Comparison of ENCODE assay signal across 13 cellular contexts in genomic region chr10:127999801-128000200, GRCh38.
DNase-seq lines count a peak whose midpoint lies in the region; ATAC-seq and TF ChIP-seq lines count a peak whose summit lies in the region.
"Had no signal": no experiment of that assay in that cellular context is flagged by ENCODE, and none has a peak within 500 bp of the region (broad histone marks: within the 10 kb centered on the region; RNA-seq: fewer than 3 reads in every experiment).

No MANE protein-coding gene starts in this region.

- H3K9me3 Mint-ChIP-seq in progenitor cell of endocrine pancreas (ENCODE audit: low read depth), result no peaks in the 10 kb centered on the region
- H3K9me3 Mint-ChIP-seq: CD4-positive, alpha-beta memory T cell had no signal

- no peak overlapping the region for H3K27ac ChIP-seq in heart left ventricle
- H3K27ac ChIP-seq in dorsolateral prefrontal cortex, result peak overlapping the region in 56 of 59 donors; percentile 33 to 94 (median 74)
- H3K27ac ChIP-seq in neural cell (ENCODE audit: low read length), result peak overlapping the region; percentile 98
- no peak overlapping the region for H3K27ac ChIP-seq in aorta (ENCODE audit: low read depth in 1 of 2, low read length in 2 of 2)
- H3K27ac ChIP-seq: C4-2B, GM23248 had no signal

- no peak for TF ChIP-seq CTCF in heart left ventricle (IDR thresholded peaks at IDR 0.05)
- TF ChIP-seq CTCF in dorsolateral prefrontal cortex (IDR thresholded peaks at IDR 0.05 in 54 of 56, conservative IDR thresholded peaks at IDR 0.05 in 2 of 56; ENCODE audit: low read depth in 1 of 56, partially characterized antibody in 56 of 56), result no peak
- no peak for TF ChIP-seq CTCF in neural cell (IDR thresholded peaks at IDR 0.05; ENCODE audit: poor library complexity, severe bottlenecking)
- TF ChIP-seq CTCF in progenitor cell of endocrine pancreas (IDR thresholded peaks at IDR 0.05; ENCODE audit: unreplicated experiment), result no peak

- H3K9me3 ChIP-seq in heart left ventricle, result no peaks in the 10 kb centered on the region
- no peaks in the 10 kb centered on the region for H3K9me3 ChIP-seq in neural cell (ENCODE audit: low read length)
- no peaks in the 10 kb centered on the region for H3K9me3 ChIP-seq in aorta (ENCODE audit: control insufficient read depth, low read length)

- no peaks in the 10 kb centered on the region for H3K9me2 ChIP-seq in neural cell (ENCODE audit: insufficient read depth, low read length)

- H2AFZ ChIP-seq in neural cell (ENCODE audit: low read depth, low read length), result no peak overlapping the region
- H2AFZ ChIP-seq: GM23248 had no signal

- H3K27me3 ChIP-seq in heart left ventricle, result no peaks in the 10 kb centered on the region
- no peaks in the 10 kb centered on the region for H3K27me3 ChIP-seq in dorsolateral prefrontal cortex
- H3K27me3 ChIP-seq in neural cell (ENCODE audit: insufficient read depth, low read depth, low read length), result no peaks in the 10 kb centered on the region
- no peaks in the 10 kb centered on the region for H3K27me3 ChIP-seq in aorta (ENCODE audit: control insufficient read depth in 1 of 2, insufficient read depth in 2 of 2, low read length in 1 of 2)

- H3K4me2 ChIP-seq in neural cell (ENCODE audit: low read length), result no peak overlapping the region

- no peaks in the 10 kb centered on the region for H3K4me1 Mint-ChIP-seq in progenitor cell of endocrine pancreas (ENCODE audit: low read depth)
- H3K4me1 Mint-ChIP-seq: CD4-positive, alpha-beta memory T cell had no signal

- TF ChIP-seq RAD21 in neural cell (conservative IDR thresholded peaks at IDR 0.05), result no peak

- H4K20me1 ChIP-seq in neural cell (ENCODE audit: insufficient read depth), result no peaks in the 10 kb centered on the region

- peak overlapping the region; percentile 68 for H3K9ac ChIP-seq in neural cell (ENCODE audit: low read length)
- H3K9ac ChIP-seq: GM23248 had no signal

- ATAC-seq in heart left ventricle (no peak), aorta (ENCODE audit: low FRiP score) (no peak)

- TF ChIP-seq EP300 in neural cell (conservative IDR thresholded peaks at IDR 0.05; ENCODE audit: poor library complexity, severe bottlenecking), result no peak

- H3K27me3 Mint-ChIP-seq in progenitor cell of endocrine pancreas, result peaks cover 37% of the 10 kb centered on the region

- no peak overlapping the region for H3K4me3 Mint-ChIP-seq in progenitor cell of endocrine pancreas (ENCODE audit: low read depth)
- H3K4me3 Mint-ChIP-seq: CD4-positive, alpha-beta memory T cell had no signal

- DNase-seq in cardiac septum (ENCODE audit: low spot score) (peak; percentile 44), heart left ventricle (no peak), dorsolateral prefrontal cortex (no peak), NOMO-1 treated with dmso at 0.1 percent for 144 hours (lab: John Stamatoyannopoulos, UW; ENCODE audit: unreplicated experiment) (no peak), aorta (no peak), progenitor cell of endocrine pancreas (ENCODE audit: low spot score, unreplicated experiment) (no peak)
- DNase-seq: 8988T; CD4-positive, alpha-beta memory T cell; EL; GM23248; H7 had no signal

- peaks cover 9% of the 10 kb centered on the region for H3F3A ChIP-seq in neural cell (ENCODE audit: insufficient read depth, low read length, poor library complexity, severe bottlenecking)

- H3K4me1 ChIP-seq in heart left ventricle, result peaks cover 0 to 60% (median 39%) of the 10 kb centered on the region in 12 donors
- H3K4me1 ChIP-seq in aorta (ENCODE audit: control insufficient read depth in 1 of 2, insufficient read depth in 2 of 2, low read length in 2 of 2), result no peaks in the 10 kb centered on the region

- H3K36me3 Mint-ChIP-seq in progenitor cell of endocrine pancreas (ENCODE audit: insufficient read depth), result no peaks in the 10 kb centered on the region
- H3K36me3 Mint-ChIP-seq: CD4-positive, alpha-beta memory T cell had no signal

- intact Hi-C loops in cardiac septum (cut with DNase I), result no loop called here
- intact Hi-C loops in heart left ventricle (cut with DNase I), result no loop called here
- intact Hi-C loops in dorsolateral prefrontal cortex (cut with DNase I), result no loop called here
- intact Hi-C loops in aorta (cut with DNase I), result no loop called here

- no peak for TF ChIP-seq POLR2A in heart left ventricle (IDR thresholded peaks at IDR 0.05)

- 95 to 96% (median 96%) methylated on average over 8 of the region's 8 CpGs for WGBS in heart left ventricle, 4 donors
- WGBS in aorta, 2 donors, result 92 to 93% methylated on average over 8 of the region's 8 CpGs

- no peak overlapping the region for H3K27ac Mint-ChIP-seq in progenitor cell of endocrine pancreas
- H3K27ac Mint-ChIP-seq: CD4-positive, alpha-beta memory T cell had no signal

- no peaks in the 10 kb centered on the region for H3K79me2 ChIP-seq in neural cell (replicated peaks; ENCODE audit: insufficient read depth, low read length)

- H3K36me3 ChIP-seq in heart left ventricle (no peaks in the 10 kb centered on the region), neural cell (ENCODE audit: insufficient read depth, low read length) (no peaks in the 10 kb centered on the region), aorta (ENCODE audit: control insufficient read depth in 1 of 2, insufficient read depth in 2 of 2, low read length in 1 of 2) (no peaks in the 10 kb centered on the region)

- H3K4me3 ChIP-seq in heart left ventricle (no peak overlapping the region), dorsolateral prefrontal cortex (peak overlapping the region; percentile 21 to 69 (median 47)), neural cell (ENCODE audit: low read length) (peak overlapping the region; percentile 57), aorta (ENCODE audit: low read length in 2 of 2) (no peak overlapping the region)
- H3K4me3 ChIP-seq: GM23248 had no signal

TF ChIP-seq in neural cell, 6 proteins besides CTCF, POLR2A, EP300 and RAD21:
- TF ChIP-seq MXI1 (conservative IDR thresholded peaks at IDR 0.05; ENCODE audit: poor library complexity, severe bottlenecking) (no peak), POLR2AphosphoS5 (IDR thresholded peaks at IDR 0.05) (peak; percentile 38), TAF1 (IDR thresholded peaks at IDR 0.05; ENCODE audit: low read depth) (no peak), EZH2 (IDR thresholded peaks at IDR 0.05; ENCODE audit: borderline replicate concordance, insufficient read depth, low read length, poor library complexity, severe bottlenecking) (no peak), SMC3 (conservative IDR thresholded peaks at IDR 0.05; ENCODE audit: poor library complexity) (peak; percentile 15), REST (IDR thresholded peaks at IDR 0.05; ENCODE audit: borderline replicate concordance) (no peak)

Comparison
In these comparisons a context has a peak if more than half of its experiments do, and no peak if none do; other contexts are left out.
1. H3K27ac ChIP-seq: peak in dorsolateral prefrontal cortex (56 of 59) and neural cell (single experiment); none in heart left ventricle (0 of 12) and aorta (0 of 2).
2. H3K4me3 ChIP-seq: peak in dorsolateral prefrontal cortex (59 of 59) and neural cell (single experiment); none in heart left ventricle (0 of 12) and aorta (0 of 2).